ENCODE assay signal across 15 cellular contexts in the genomic region with DNA sequence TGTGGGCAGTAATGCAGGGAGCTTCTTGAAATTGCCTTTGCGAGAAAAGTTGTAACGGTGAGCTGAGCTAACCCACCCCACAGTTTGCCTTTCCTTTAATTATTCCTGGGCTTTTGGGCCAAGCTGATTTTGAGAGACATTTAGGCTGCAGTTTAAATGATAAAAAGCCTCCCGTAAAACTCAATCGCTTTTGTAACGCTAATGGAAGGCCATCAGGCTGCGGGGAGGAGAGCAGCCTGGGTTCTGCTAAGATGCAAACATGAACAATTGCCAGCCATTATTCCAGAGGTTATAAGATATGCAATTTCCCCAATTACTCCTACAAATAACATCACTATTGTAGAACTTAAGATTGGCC.
DNase-seq lines count a peak whose midpoint lies in the region; ATAC-seq and TF ChIP-seq lines count a peak whose summit lies in the region.
"Had no signal": no experiment of that assay in that cellular context is flagged by ENCODE, and none has a peak within 500 bp of the region (broad histone marks: within the 10 kb centered on the region; RNA-seq: fewer than 3 reads in every experiment).

No MANE protein-coding gene starts in this region.

- H3K36me3 ChIP-seq in CD8-positive, alpha-beta memory T cell (ENCODE audit: insufficient read depth, low read length): no peaks in the 10 kb centered on the region
- H3K36me3 ChIP-seq in KOPT-K1 (ENCODE audit: insufficient read depth, low read length) (no peaks in the 10 kb centered on the region), gastroesophageal sphincter (no peaks in the 10 kb centered on the region), skeletal muscle tissue (ENCODE audit: control insufficient read depth in 3 of 3, insufficient read depth in 3 of 3, low read length in 3 of 3) (no peaks in the 10 kb centered on the region), thyroid gland (no peaks in the 10 kb centered on the region)

- CTCF ChIA-PET in CD8-positive, alpha-beta memory T cell (lab: Charles Lee): interaction anchor here (1.3 kb wide), 1 partner anchor 60 kb away, joined by 6 read pairs; no protein-coding TSS in a partner anchor
- CTCF ChIA-PET in activated CD8-positive, alpha-beta memory T cell treated with anti-CD3 and anti-CD28 coated beads, Interleukin-2, amount 10 ng/mL, durations not matched to agents 7 days and 5 days (lab: Charles Lee): no interaction called here

- TF ChIP-seq POLR2A in gastroesophageal sphincter (IDR thresholded peaks at IDR 0.05): no peak
- no peak for TF ChIP-seq POLR2A in thyroid gland (IDR thresholded peaks at IDR 0.05)

- peaks cover 0 to 14% of the 10 kb centered on the region in 2 donors for H3K27me3 Mint-ChIP-seq in CD8-positive, alpha-beta memory T cell
- no peaks in the 10 kb centered on the region for H3K27me3 Mint-ChIP-seq in activated CD8-positive, alpha-beta memory T cell treated with anti-CD3 and anti-CD28 coated beads, Interleukin-2, amount 10 ng/mL, durations not matched to agents 7 days and 5 days
- H3K27me3 Mint-ChIP-seq: activated CD4-positive, alpha-beta T cell treated with anti-CD3 and anti-CD28 coated beads, Interleukin-2, amount 10 ng/mL, durations not matched to agents 7 days and 5 days had no signal

- POLR2A ChIA-PET in CD8-positive, alpha-beta memory T cell (lab: Charles Lee): no interaction called here

- H3K27me3 ChIP-seq in CD8-positive, alpha-beta memory T cell (ENCODE audit: insufficient read depth, low read length, poor library complexity, severe bottlenecking): no peaks in the 10 kb centered on the region
- H3K27me3 ChIP-seq in gastroesophageal sphincter (no peaks in the 10 kb centered on the region), skeletal muscle tissue (ENCODE audit: control insufficient read depth in 3 of 3, insufficient read depth in 3 of 3, low read length in 3 of 3) (no peaks in the 10 kb centered on the region), thyroid gland (no peaks in the 10 kb centered on the region)

- no peak for TF ChIP-seq EP300 in gastroesophageal sphincter (IDR thresholded peaks at IDR 0.05)

- ATAC-seq in gastroesophageal sphincter: no peak
- no peak for ATAC-seq in activated CD8-positive, alpha-beta memory T cell treated with anti-CD3 and anti-CD28 coated beads, Interleukin-2, amount 10 ng/mL, durations not matched to agents 7 days and 5 days
- no peak for ATAC-seq in activated naive CD4-positive, alpha-beta T cell treated with anti-CD3 and anti-CD28 coated beads, Interleukin-2, amount 50 U/mL, for 72 hours
- ATAC-seq: HCT116; stimulated activated naive B cell treated with anti-CD40 and anti-IgM and Interleukin-4, amounts not matched to agents 10 μg/mL and 1 μg/mL and 100 μg/mL, for 72 hours had no signal

- peak overlapping the region in 1 of 7 donors; percentile 73 for H3K4me3 Mint-ChIP-seq in CD8-positive, alpha-beta memory T cell
- H3K4me3 Mint-ChIP-seq in activated CD8-positive, alpha-beta memory T cell treated with anti-CD3 and anti-CD28 coated beads, Interleukin-2, amount 10 ng/mL, durations not matched to agents 7 days and 5 days: no peak overlapping the region
- H3K4me3 Mint-ChIP-seq: activated CD4-positive, alpha-beta T cell treated with anti-CD3 and anti-CD28 coated beads, Interleukin-2, amount 10 ng/mL, durations not matched to agents 7 days and 5 days; stimulated activated naive B cell treated with anti-CD40 and anti-IgM and Interleukin-4, amounts not matched to agents 10 μg/mL and 1 μg/mL and 100 μg/mL, for 72 hours had no signal

- H3K9me3 ChIP-seq in CD8-positive, alpha-beta memory T cell (ENCODE audit: low read length): no peaks in the 10 kb centered on the region
- peaks cover 23% of the 10 kb centered on the region for H3K9me3 ChIP-seq in KOPT-K1 (ENCODE audit: insufficient read depth, low read length, poor library complexity, severe bottlenecking)
- H3K9me3 ChIP-seq in gastroesophageal sphincter: no peaks in the 10 kb centered on the region
- H3K9me3 ChIP-seq in skeletal muscle tissue (ENCODE audit: control insufficient read depth in 3 of 3, low read length in 3 of 3): peaks cover 0 to 6% (median 0%) of the 10 kb centered on the region in 3 donors
- no peaks in the 10 kb centered on the region for H3K9me3 ChIP-seq in thyroid gland

- WGBS in gastroesophageal sphincter (ENCODE audit: low coverage in 1 of 2), 2 donors: 40 to 74% methylated on average over 1 to 5 of the region's 6 CpGs
- 87 to 88% methylated on average over 6 of the region's 6 CpGs for WGBS in thyroid gland, 2 donors

- H3K4me3 ChIP-seq in CD8-positive, alpha-beta memory T cell (ENCODE audit: low read length): no peak overlapping the region
- H3K4me3 ChIP-seq in gastroesophageal sphincter: no peak overlapping the region
- H3K4me3 ChIP-seq in skeletal muscle tissue (ENCODE audit: low read length in 3 of 3): peak overlapping the region in 1 of 3 donors; percentile 43
- H3K4me3 ChIP-seq in thyroid gland (replicated peaks in 1 of 3): no peak overlapping the region

- H3K27ac Mint-ChIP-seq in CD8-positive, alpha-beta memory T cell: peak overlapping the region in 7 of 8 donors; percentile 64 to 93 (median 86)
- no peak overlapping the region for H3K27ac Mint-ChIP-seq in activated CD8-positive, alpha-beta memory T cell treated with anti-CD3 and anti-CD28 coated beads, Interleukin-2, amount 10 ng/mL, durations not matched to agents 7 days and 5 days
- peak overlapping the region in 1 of 2 donors; percentile 78 for H3K27ac Mint-ChIP-seq in activated naive CD4-positive, alpha-beta T cell treated with anti-CD3 and anti-CD28 coated beads, Interleukin-2, amount 50 U/mL, for 72 hours
- H3K27ac Mint-ChIP-seq: activated CD4-positive, alpha-beta T cell treated with anti-CD3 and anti-CD28 coated beads, Interleukin-2, amount 10 ng/mL, durations not matched to agents 7 days and 5 days; stimulated activated naive B cell treated with anti-CD40 and anti-IgM and Interleukin-4, amounts not matched to agents 10 μg/mL and 1 μg/mL and 100 μg/mL, for 72 hours had no signal

- TF ChIP-seq CTCF in gastroesophageal sphincter (IDR thresholded peaks at IDR 0.05) (no peak), thyroid gland (IDR thresholded peaks at IDR 0.05) (no peak)

- no peak for DNase-seq in CD8-positive, alpha-beta memory T cell
- DNase-seq in thyroid gland (no peak), D341Med (ENCODE audit: low spot score) (no peak)
- no peak for DNase-seq in activated CD8-positive, alpha-beta memory T cell treated with anti-CD3 and anti-CD28 coated beads, Interleukin-2, amount 10 ng/mL, durations not matched to agents 7 days and 5 days
- DNase-seq in activated naive CD4-positive, alpha-beta T cell treated with anti-CD3 and anti-CD28 coated beads, Interleukin-2, amount 50 U/mL, for 72 hours (ENCODE audit: low spot score in 2 of 2): no peak
- DNase-seq: activated naive CD4-positive, alpha-beta T cell treated with anti-CD3 and anti-CD28 coated beads, Interleukin-2, amount 50 U/mL, for 16 hours; NCI-H2107; NCI-H526 treated with DMSO at 0.1 percent for 48 hours; posterior cingulate gyrus; stimulated activated naive B cell treated with anti-CD40 and anti-IgM and Interleukin-4, amounts not matched to agents 10 μg/mL and 1 μg/mL and 100 μg/mL, for 72 hours had no signal

- peaks cover 8 to 25% (median 18%) of the 10 kb centered on the region in 3 donors for H3K4me1 Mint-ChIP-seq in CD8-positive, alpha-beta memory T cell
- H3K4me1 Mint-ChIP-seq in activated CD8-positive, alpha-beta memory T cell treated with anti-CD3 and anti-CD28 coated beads, Interleukin-2, amount 10 ng/mL, durations not matched to agents 7 days and 5 days: peaks cover 8% of the 10 kb centered on the region
- H3K4me1 Mint-ChIP-seq: stimulated activated naive B cell treated with anti-CD40 and anti-IgM and Interleukin-4, amounts not matched to agents 10 μg/mL and 1 μg/mL and 100 μg/mL, for 72 hours had no signal

- H3K4me1 ChIP-seq in CD8-positive, alpha-beta memory T cell (ENCODE audit: insufficient read depth, low read length): peaks cover 17% of the 10 kb centered on the region
- H3K4me1 ChIP-seq in gastroesophageal sphincter: peaks cover 0 to 18% (median 0%) of the 10 kb centered on the region in 3 donors
- no peaks in the 10 kb centered on the region for H3K4me1 ChIP-seq in skeletal muscle tissue (ENCODE audit: control insufficient read depth in 3 of 3, insufficient read depth in 3 of 3, low read length in 3 of 3)
- no peaks in the 10 kb centered on the region for H3K4me1 ChIP-seq in thyroid gland

- intact Hi-C loops in thyroid gland (cut with DNase I): no loop called here

- H3K27ac ChIP-seq in CD8-positive, alpha-beta memory T cell (ENCODE audit: low read depth, low read length): no peak overlapping the region
- H3K27ac ChIP-seq in KOPT-K1 (ENCODE audit: low read depth, low read length, poor library complexity, severe bottlenecking) (peak overlapping the region; percentile 44), gastroesophageal sphincter (peak overlapping the region; percentile 60 to 76 (median 73)), skeletal muscle tissue (ENCODE audit: low read depth, low read length) (peak overlapping the region; percentile 58), thyroid gland (no peak overlapping the region)

- peaks cover 0 to 21% (median 10%) of the 10 kb centered on the region in 5 donors for H3K9me3 Mint-ChIP-seq in CD8-positive, alpha-beta memory T cell
- H3K9me3 Mint-ChIP-seq in activated CD8-positive, alpha-beta memory T cell treated with anti-CD3 and anti-CD28 coated beads, Interleukin-2, amount 10 ng/mL, durations not matched to agents 7 days and 5 days (ENCODE audit: low read depth): peaks cover 5% of the 10 kb centered on the region
- peaks cover 5 to 16% of the 10 kb centered on the region in 2 donors for H3K9me3 Mint-ChIP-seq in activated naive CD4-positive, alpha-beta T cell treated with anti-CD3 and anti-CD28 coated beads, Interleukin-2, amount 50 U/mL, for 72 hours

- H3K36me3 Mint-ChIP-seq in CD8-positive, alpha-beta memory T cell: peaks cover 0 to 8% (median 2%) of the 10 kb centered on the region in 3 donors
- peaks cover 11% of the 10 kb centered on the region for H3K36me3 Mint-ChIP-seq in activated CD8-positive, alpha-beta memory T cell treated with anti-CD3 and anti-CD28 coated beads, Interleukin-2, amount 10 ng/mL, durations not matched to agents 7 days and 5 days
- H3K36me3 Mint-ChIP-seq in activated naive CD4-positive, alpha-beta T cell treated with anti-CD3 and anti-CD28 coated beads, Interleukin-2, amount 50 U/mL, for 72 hours: peaks cover 11 to 28% of the 10 kb centered on the region in 2 donors

- H3K9ac ChIP-seq in skeletal muscle tissue (ENCODE audit: low read depth in 1 of 3, low read length in 3 of 3): peak overlapping the region in 1 of 3 donors; percentile 57

Comparison
In these comparisons a context has a peak if more than half of its experiments do, and no peak if none do; other contexts are left out.
1. H3K27ac ChIP-seq: peak in KOPT-K1 (single experiment), gastroesophageal sphincter (4 of 4) and skeletal muscle tissue (single experiment); none in CD8-positive, alpha-beta memory T cell (single experiment) and thyroid gland (0 of 3).